Comparison of ENCODE assay signal across 17 cellular contexts in the genomic region with DNA sequence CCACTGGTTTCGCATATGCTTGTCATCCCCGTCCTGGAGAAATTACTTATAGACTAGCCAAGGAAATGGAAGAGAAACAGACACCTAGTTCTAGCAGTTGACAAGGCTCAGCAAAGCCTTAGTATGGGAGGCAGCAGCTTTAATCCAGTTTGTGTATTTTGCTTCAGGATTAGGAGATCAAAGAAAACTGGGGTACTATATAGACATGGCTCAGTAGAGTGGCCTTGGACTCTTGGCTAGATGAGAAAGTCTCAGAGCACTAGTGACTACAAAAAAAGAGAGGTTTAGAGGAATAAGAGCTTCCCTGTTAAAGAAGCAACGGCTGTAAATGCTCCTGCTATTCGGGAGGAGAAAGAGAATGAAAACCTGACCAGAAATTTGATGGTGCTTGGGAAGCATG.
DNase-seq lines count a peak whose midpoint lies in the region; ATAC-seq, FAIRE-seq and TF ChIP-seq lines count a peak whose summit lies in the region.
"Had no signal": no experiment of that assay in that cellular context is flagged by ENCODE, and none has a peak within 500 bp of the region (broad histone marks: within the 10 kb centered on the region; RNA-seq: fewer than 3 reads in every experiment).

No MANE protein-coding gene starts in this region.

- H3K4me3 ChIP-seq in HepG2 (replicated peaks in 1 of 3; ENCODE audit: insufficient read depth in 1 of 3, low read depth in 2 of 3, low read length in 3 of 3) (0 out of 6 replicates have a peak overlapping the region, but pooled peaks of 1 of the 3 experiments have one; percentile 4), right lobe of liver (no peak overlapping the region), dorsolateral prefrontal cortex (peak overlapping the region in 7 of 59 donors; percentile 3 to 32 (median 14)), endodermal cell (ENCODE audit: low read length) (no peak overlapping the region)
- H3K4me3 ChIP-seq: BLaER1 treated with 17β-estradiol and CSF1 and Interleukin-3, amounts not matched to agents 10 nM and 100 nM; GM23248 had no signal

- TF ChIP-seq CTCF in HepG2 (CRISPR knock-in tag; IDR thresholded peaks at IDR 0.05) (no peak), right lobe of liver (IDR thresholded peaks at IDR 0.05) (no peak), dorsolateral prefrontal cortex (IDR thresholded peaks at IDR 0.05 in 54 of 56, conservative IDR thresholded peaks at IDR 0.05 in 2 of 56; ENCODE audit: low read depth in 1 of 56, partially characterized antibody in 56 of 56) (no peak), HFFc6 (IDR thresholded peaks at IDR 0.05) (no peak), endodermal cell (conservative IDR thresholded peaks at IDR 0.05) (no peak)

- TF ChIP-seq RAD21 in HepG2 (CRISPR knock-in tag; IDR thresholded peaks at IDR 0.05): no peak

- H3K36me3 ChIP-seq in HepG2 (replicated peaks in 1 of 2; ENCODE audit: control insufficient read depth in 1 of 2, insufficient read depth in 2 of 2, low read length in 2 of 2): no peaks in the 10 kb centered on the region
- no peaks in the 10 kb centered on the region for H3K36me3 ChIP-seq in right lobe of liver
- H3K36me3 ChIP-seq in endodermal cell (ENCODE audit: control insufficient read depth, insufficient read depth, low read length): no peaks in the 10 kb centered on the region
- H3K36me3 ChIP-seq: BLaER1 treated with 17β-estradiol and CSF1 and Interleukin-3, amounts not matched to agents 10 nM and 100 nM had no signal

- H3K27ac Mint-ChIP-seq in HFFc6 (no peak overlapping the region), endodermal cell (no peak overlapping the region)
- H3K27ac Mint-ChIP-seq: CD4-positive, CD25-positive, alpha-beta regulatory T cell had no signal

- H3K9me3 Mint-ChIP-seq in HFFc6 (peaks cover 40% of the 10 kb centered on the region), endodermal cell (no peaks in the 10 kb centered on the region)

- POLR2A ChIA-PET in HepG2 (lab: Yijun Ruan, JAX): no interaction called here

- H3K27ac ChIP-seq in HepG2 (ENCODE audit: extremely low read length, insufficient read depth, low read length) (no peak overlapping the region), right lobe of liver (no peak overlapping the region), dorsolateral prefrontal cortex (peak overlapping the region in 56 of 59 donors; percentile 4 to 87 (median 64)), endodermal cell (ENCODE audit: low read depth, low read length) (no peak overlapping the region)
- H3K27ac ChIP-seq: 22Rv1; BLaER1 treated with 17β-estradiol and CSF1 and Interleukin-3, amounts not matched to agents 10 nM and 100 nM; GM23248 had no signal

- FAIRE-seq in HepG2 (lab: Jason Lieb, UNC): no peak
- FAIRE-seq: H54 had no signal

- no peak overlapping the region for H3K9ac ChIP-seq in HepG2 (ENCODE audit: insufficient read depth, low read depth, low read length)
- H3K9ac ChIP-seq in endodermal cell (ENCODE audit: extremely low read depth, low read length, poor library complexity, severe bottlenecking): no peak overlapping the region
- H3K9ac ChIP-seq: BLaER1 treated with 17β-estradiol and CSF1 and Interleukin-3, amounts not matched to agents 10 nM and 100 nM; GM23248 had no signal

- TF ChIP-seq EP300 in HepG2 (IDR thresholded peaks at IDR 0.05; ENCODE audit: low read depth in 2 of 2, low read length in 2 of 2): 0 out of 4 replicates have a peak, but pooled peaks of 1 of the 2 experiments have one; percentile 11
- no peak for TF ChIP-seq EP300 in HepG2 (CRISPR knock-in tag; IDR thresholded peaks at IDR 0.05; ENCODE audit: borderline replicate concordance)

- peak; percentile 18 for DNase-seq in HepG2 (ENCODE audit: low spot score)
- no peak for DNase-seq in right lobe of liver
- no peak for DNase-seq in dorsolateral prefrontal cortex
- DNase-seq in midbrain (lab: John Stamatoyannopoulos, UW): peak; percentile 70
- no peak for DNase-seq in HFFc6
- DNase-seq in activated CD4-positive, alpha-beta T cell treated with anti-CD3 and anti-CD28 coated beads, Interleukin-2, amount 50 U/mL, for 4 hours: no peak
- DNase-seq in endodermal cell: no peak
- DNase-seq: AML-193; CD4-positive, CD25-positive, alpha-beta regulatory T cell; DMS53; GF-D8; GM23248 had no signal

- H3K27me3 Mint-ChIP-seq in HFFc6 (ENCODE audit: insufficient read depth) (no peaks in the 10 kb centered on the region; the same call in 1 of the 2 replicates), endodermal cell (ENCODE audit: insufficient read depth) (no peaks in the 10 kb centered on the region)
- H3K27me3 Mint-ChIP-seq: CD4-positive, CD25-positive, alpha-beta regulatory T cell had no signal

- no peaks in the 10 kb centered on the region for H3K27me3 ChIP-seq in HepG2 (ENCODE audit: control insufficient read depth in 1 of 2, insufficient read depth in 2 of 2, low read length in 2 of 2)
- no peaks in the 10 kb centered on the region for H3K27me3 ChIP-seq in right lobe of liver
- H3K27me3 ChIP-seq in dorsolateral prefrontal cortex: no peaks in the 10 kb centered on the region
- H3K27me3 ChIP-seq in endodermal cell (ENCODE audit: control insufficient read depth, insufficient read depth, low read length, poor library complexity, severe bottlenecking): no peaks in the 10 kb centered on the region
- H3K27me3 ChIP-seq: BLaER1 treated with 17β-estradiol and CSF1 and Interleukin-3, amounts not matched to agents 10 nM and 100 nM had no signal

- H3K9me3 ChIP-seq in HepG2 (ENCODE audit: low read length) (no peaks in the 10 kb centered on the region), right lobe of liver (no peaks in the 10 kb centered on the region), endodermal cell (ENCODE audit: control insufficient read depth, low read length) (no peaks in the 10 kb centered on the region)

- 17% methylated on average over 4 of the region's 4 CpGs for WGBS in HepG2 (ENCODE audit: low lambda C conversion rate)
- WGBS in right lobe of liver (ENCODE audit: insufficient coverage, low coverage, low lambda C conversion rate, missing lambda C conversion rate): 70% methylated on average over 4 of the region's 4 CpGs
- 90 to 98% methylated on average over 4 of the region's 4 CpGs for WGBS in endodermal cell (ENCODE audit: insufficient coverage in 1 of 2, insufficient read length in 1 of 2), 2 experiments

- no TSS peak for BruUV-seq in HepG2 (replicated peaks; lab: Mats Ljungman, UMichigan)

- H3K4me1 ChIP-seq in HepG2 (ENCODE audit: insufficient read depth, low read length): peaks cover 9% of the 10 kb centered on the region
- H3K4me1 ChIP-seq in right lobe of liver: no peaks in the 10 kb centered on the region
- H3K4me1 ChIP-seq in endodermal cell (ENCODE audit: control insufficient read depth, insufficient read depth, low read length): no peaks in the 10 kb centered on the region
- H3K4me1 ChIP-seq: BLaER1 treated with 17β-estradiol and CSF1 and Interleukin-3, amounts not matched to agents 10 nM and 100 nM had no signal

- peak overlapping the region; percentile 27; the same call in 1 of the 2 replicates for H3K4me2 ChIP-seq in HepG2 (ENCODE audit: low read depth, low read length)
- H3K4me2 ChIP-seq: BLaER1 treated with 17β-estradiol and CSF1 and Interleukin-3, amounts not matched to agents 10 nM and 100 nM had no signal

- H4K20me1 ChIP-seq in HepG2 (ENCODE audit: insufficient read depth, low read length): no peaks in the 10 kb centered on the region
- H4K20me1 ChIP-seq: BLaER1 treated with 17β-estradiol and CSF1 and Interleukin-3, amounts not matched to agents 10 nM and 100 nM had no signal

- no peak overlapping the region for H2AFZ ChIP-seq in HepG2 (ENCODE audit: low read length)
- H2AFZ ChIP-seq: GM23248 had no signal

- H3K36me3 Mint-ChIP-seq in HFFc6 (ENCODE audit: low read depth): no peaks in the 10 kb centered on the region; the same call in 1 of the 2 replicates
- no peaks in the 10 kb centered on the region for H3K36me3 Mint-ChIP-seq in endodermal cell (ENCODE audit: low read depth)
- H3K36me3 Mint-ChIP-seq: CD4-positive, CD25-positive, alpha-beta regulatory T cell had no signal

- intact Hi-C loops in HepG2 (cut with micrococcal nuclease; ENCODE audit: unreplicated experiment) (loop anchor here (5.0 kb wide), 1 partner anchor 42 kb away; no protein-coding TSS in a partner anchor), right lobe of liver (cut with DNase I) (no loop called here), dorsolateral prefrontal cortex (cut with DNase I) (no loop called here)

- CTCF ChIA-PET in HepG2 (lab: Yijun Ruan, JAX; ENCODE audit: low intra/inter-chr PET ratio, low total read pairs): no interaction called here

- H3K79me2 ChIP-seq in HepG2 (ENCODE audit: insufficient read depth, low read length): no peaks in the 10 kb centered on the region

- TF ChIP-seq POLR2A in HepG2 (IDR thresholded peaks at IDR 0.05; ENCODE audit: insufficient read depth in 1 of 2, low read depth in 2 of 2, low read length in 2 of 2) (no peak), right lobe of liver (IDR thresholded peaks at IDR 0.05) (no peak)

- in situ Hi-C loops in HepG2 (cut with HindIII; ENCODE audit: extremely low pct_ligation_motif_present, low pct_unique_long_range_greater_than_20kb): no loop called here

- H3K4me1 Mint-ChIP-seq in HFFc6 (ENCODE audit: low read depth): no peaks in the 10 kb centered on the region
- no peaks in the 10 kb centered on the region for H3K4me1 Mint-ChIP-seq in endodermal cell
- H3K4me1 Mint-ChIP-seq: CD4-positive, CD25-positive, alpha-beta regulatory T cell had no signal

- no peak overlapping the region for H3K4me3 Mint-ChIP-seq in HFFc6
- no peak overlapping the region for H3K4me3 Mint-ChIP-seq in endodermal cell
- H3K4me3 Mint-ChIP-seq: CD4-positive, CD25-positive, alpha-beta regulatory T cell had no signal

- ATAC-seq in HepG2: peak; percentile 56
- no peak for ATAC-seq in right lobe of liver
- no peak for ATAC-seq in HG03342 (IDR thresholded peaks at IDR 0.05; ENCODE audit: unreplicated experiment)
- ATAC-seq: HCT116 had no signal

TF ChIP-seq in HepG2, 621 proteins besides CTCF, POLR2A, EP300 and RAD21 (continues in another document):
- 0 out of 2 replicates have a peak, but pooled peaks have one; percentile 36 for TF ChIP-seq ISL2 (CRISPR knock-in tag; IDR thresholded peaks at IDR 0.05)
- TF ChIP-seq ZNF777 (CRISPR knock-in tag; IDR thresholded peaks at IDR 0.05): no peak
- 0 out of 2 replicates have a peak, but pooled peaks have one; percentile 35 for TF ChIP-seq ZNF331 (CRISPR knock-in tag; IDR thresholded peaks at IDR 0.05)

Comparison
In these comparisons a context has a peak if more than half of its experiments do, and no peak if none do; other contexts are left out.
1. DNase-seq: peak in HepG2 (single experiment) and midbrain (single experiment); none in right lobe of liver (0 of 3), dorsolateral prefrontal cortex (0 of 10), HFFc6 (single experiment), activated CD4-positive, alpha-beta T cell treated with anti-CD3 and anti-CD28 coated beads, Interleukin-2, amount 50 U/mL, for 4 hours (0 of 2) and endodermal cell (single experiment).
2. H3K27ac ChIP-seq: peak in dorsolateral prefrontal cortex (56 of 59); none in HepG2 (single experiment), right lobe of liver (0 of 3) and endodermal cell (single experiment).